In genomic region chr11:69682681-69683326, GRCh38 we compare ENCODE assay signal across 24 cellular contexts. TPM values are rescaled to one million over a fixed set of nuclear protein-coding genes. Genes with fewer than 3 reads are reported as not detected.
"Had no signal": no experiment of that assay in that cellular context is flagged by ENCODE, and none has a peak within 500 bp of the region (broad histone marks: within the 10 kb centered on the region; RNA-seq: fewer than 3 reads in every experiment).

No MANE protein-coding gene starts in this region.

- ATAC-seq: activated CD8-positive, alpha-beta memory T cell treated with anti-CD3 and anti-CD28 coated beads, Interleukin-2, amount 10 ng/mL, durations not matched to agents 7 days and 5 days; T-helper 17 cell had no signal

- H3K36me3 ChIP-seq: breast epithelium, SJSA1 had no signal

- H3K27ac ChIP-seq: breast epithelium, SJSA1 had no signal

- DNase-seq: activated B cell treated with CpG ODN at 0.5 μM for 24 hours; activated CD4-positive, alpha-beta T cell treated with anti-CD3 and anti-CD28 coated beads for 1 hour; activated CD4-positive, alpha-beta T cell treated with anti-CD3 and anti-CD28 coated beads, Interleukin-2, amount 10 ng/mL, durations not matched to agents 24 days and 14 days; activated CD4-positive, alpha-beta T cell treated with anti-CD3 and anti-CD28 coated beads, Interleukin-2, amount 50 U/mL, for 48 hours; activated CD8-positive, alpha-beta memory T cell treated with anti-CD3 and anti-CD28 coated beads, Interleukin-2, amount 10 ng/mL, durations not matched to agents 7 days and 5 days; activated effector memory CD4-positive, alpha-beta T cell treated with Interleukin-2 at 50 U/mL for 16 hours; activated naive CD4-positive, alpha-beta T cell; activated T-cell treated with anti-CD3 and anti-CD28 coated beads, Interleukin-2, amount 50 U/mL, for 24 hours; NCI-H1048; NCI-H1417; NCI-H1930; NCI-H345; NCI-H510A treated with DMSO at 0.1 percent for 48 hours; NCI-H69; NK-92 treated with Interleukin-12 subunit alpha and Interleukin-12 subunit beta, amount 100 ng/mL, for 24 hours; OCI-M1; SHP77; T-helper 17 cell; T-helper 9 cell had no signal

- H3K9me3 ChIP-seq: breast epithelium, SJSA1 had no signal

- H3K4me3 ChIP-seq: breast epithelium, SJSA1 had no signal

- H3K27me3 ChIP-seq: breast epithelium, SJSA1 had no signal

- H3K4me1 ChIP-seq: breast epithelium had no signal

RNA-seq across cellular contexts. Expression of gene FGF19, which starts 21.0 kb away (rescaled TPM):
- total RNA-seq: activated B cell treated with CpG ODN at 0.5 μM for 24 hours; activated CD4-positive, alpha-beta T cell treated with anti-CD3 and anti-CD28 coated beads, Interleukin-2, amount 10 ng/mL, durations not matched to agents 24 days and 14 days; activated CD8-positive, alpha-beta memory T cell treated with anti-CD3 and anti-CD28 coated beads, Interleukin-2, amount 10 ng/mL, durations not matched to agents 7 days and 5 days; activated T-helper 1 cell treated with anti-CD3 and anti-CD28 coated beads, Interleukin-12 subunit alpha, Interleukin-12 subunit beta, Interleukin-2, Interleukin-4 antibody, amounts not matched to agents 30 ng/mL and 10 ng/mL and 1 ng/mL, durations not matched to agents 14 hours and 24 hours and 36 hours; aorta; breast epithelium; M059J; T-helper 17 cell had no signal
- polyA plus RNA-seq: aorta had no signal
